ENCODE assay signal across 9 cellular contexts in genomic region chr19:10749435-10750384, GRCh38. TPM values are rescaled to one million over a fixed set of nuclear protein-coding genes. Genes with fewer than 3 reads are reported as not detected.
DNase-seq lines count a peak whose midpoint lies in the region; ATAC-seq, FAIRE-seq and TF ChIP-seq lines count a peak whose summit lies in the region.
"Had no signal": no experiment of that assay in that cellular context is flagged by ENCODE, and none has a peak within 500 bp of the region (broad histone marks: within the 10 kb centered on the region; RNA-seq: fewer than 3 reads in every experiment).

No MANE protein-coding gene starts in this region.

- WGBS in mesenchymal stem cell, result 97% methylated on average over 13 of the region's 13 CpGs
- 90 to 91% methylated on average over 11 to 13 of the region's 13 CpGs for WGBS in tibial nerve, 2 donors

- H3K4me3 ChIP-seq in astrocyte (ENCODE audit: insufficient read depth, low read depth, low read length) (no peak overlapping the region), mesenchymal stem cell (ENCODE audit: insufficient read depth in 1 of 2, low read depth in 1 of 2, low read length in 2 of 2) (no peak overlapping the region), tibial nerve (no peak overlapping the region)

- no peaks in the 10 kb centered on the region for H3K9me3 Mint-ChIP-seq in activated T-cell treated with anti-CD3 and anti-CD28 coated beads, Interleukin-2, amount 50 U/mL, for 72 hours
- no peaks in the 10 kb centered on the region for H3K9me3 Mint-ChIP-seq in activated T-cell treated with anti-CD3 and anti-CD28 coated beads, Interleukin-2, amount 50 U/mL, for 4 hours
- no peaks in the 10 kb centered on the region for H3K9me3 Mint-ChIP-seq in astrocyte (ENCODE audit: unreplicated experiment)

- H3K4me3 Mint-ChIP-seq in activated T-cell treated with anti-CD3 and anti-CD28 coated beads, Interleukin-2, amount 50 U/mL, for 72 hours, result no peak overlapping the region
- no peak overlapping the region for H3K4me3 Mint-ChIP-seq in activated T-cell treated with anti-CD3 and anti-CD28 coated beads, Interleukin-2, amount 50 U/mL, for 4 hours
- H3K4me3 Mint-ChIP-seq in astrocyte (ENCODE audit: unreplicated experiment), result no peak overlapping the region

- peaks cover 35% of the 10 kb centered on the region for H3K79me1 ChIP-seq in mesenchymal stem cell (replicated peaks; ENCODE audit: low read length, poor library complexity, severe bottlenecking)

- H3K4me1 ChIP-seq in astrocyte (ENCODE audit: insufficient read depth, low read length), result peaks cover 22% of the 10 kb centered on the region
- H3K4me1 ChIP-seq in mesenchymal stem cell (ENCODE audit: control insufficient read depth, insufficient read depth, low read depth, low read length), result peaks cover 41% of the 10 kb centered on the region
- peaks cover 0 to 62% (median 20%) of the 10 kb centered on the region in 4 donors for H3K4me1 ChIP-seq in tibial nerve

- no peak overlapping the region for H3K14ac ChIP-seq in mesenchymal stem cell (ENCODE audit: low read length in 2 of 2)

- H3K27ac ChIP-seq in astrocyte (ENCODE audit: low read depth, low read length) (no peak overlapping the region), mesenchymal stem cell (ENCODE audit: low read length, poor library complexity, severe bottlenecking) (no peak overlapping the region), tibial nerve (peak overlapping the region in 3 of 4 donors; percentile 32 to 77 (median 38))

- TF ChIP-seq EP300 in tibial nerve (IDR thresholded peaks at IDR 0.05), result no peak

- H3K4me2 ChIP-seq in astrocyte (ENCODE audit: low read length), result peak overlapping the region; percentile 38
- no peak overlapping the region for H3K4me2 ChIP-seq in mesenchymal stem cell (ENCODE audit: low read length, poor library complexity, severe bottlenecking)

- H2BK5ac ChIP-seq in mesenchymal stem cell (ENCODE audit: low read depth, low read length, poor library complexity, severe bottlenecking), result no peak overlapping the region

- H2AK5ac ChIP-seq in mesenchymal stem cell (ENCODE audit: low read length, severe bottlenecking), result no peak overlapping the region

- H2BK120ac ChIP-seq in mesenchymal stem cell (ENCODE audit: low read depth, low read length), result no peak overlapping the region

- no peaks in the 10 kb centered on the region for H3K36me3 Mint-ChIP-seq in activated T-cell treated with anti-CD3 and anti-CD28 coated beads, Interleukin-2, amount 50 U/mL, for 72 hours (ENCODE audit: insufficient read depth in 2 of 2)
- no peaks in the 10 kb centered on the region for H3K36me3 Mint-ChIP-seq in activated T-cell treated with anti-CD3 and anti-CD28 coated beads, Interleukin-2, amount 50 U/mL, for 4 hours (ENCODE audit: insufficient read depth)
- H3K36me3 Mint-ChIP-seq in astrocyte (ENCODE audit: low read depth, unreplicated experiment), result peaks cover 5% of the 10 kb centered on the region

- H3K23ac ChIP-seq in mesenchymal stem cell (ENCODE audit: low read length in 2 of 2), result peak overlapping the region in 1 of 2 experiments; percentile 15

- no peak overlapping the region for H2BK15ac ChIP-seq in mesenchymal stem cell (ENCODE audit: low read depth, poor library complexity, severe bottlenecking)

- no peak overlapping the region for H2BK12ac ChIP-seq in mesenchymal stem cell (ENCODE audit: low read length in 2 of 2)

- no peak overlapping the region for H2AFZ ChIP-seq in astrocyte (ENCODE audit: low read depth, low read length)
- H2AFZ ChIP-seq in mesenchymal stem cell (ENCODE audit: low read depth, low read length), result no peak overlapping the region

- H3K27ac Mint-ChIP-seq in activated T-cell treated with anti-CD3 and anti-CD28 coated beads, Interleukin-2, amount 50 U/mL, for 72 hours, result peak overlapping the region; percentile 28
- H3K27ac Mint-ChIP-seq in astrocyte (ENCODE audit: unreplicated experiment), result no peak overlapping the region

- H4K20me1 ChIP-seq in astrocyte (ENCODE audit: insufficient read depth, low read length), result peaks cover 93% of the 10 kb centered on the region

- no peak overlapping the region for H4K8ac ChIP-seq in mesenchymal stem cell (ENCODE audit: low read length)

- peak overlapping the region in 1 of 2 experiments; percentile 38 for H3K18ac ChIP-seq in mesenchymal stem cell (ENCODE audit: low read depth in 1 of 2, low read length in 2 of 2)

- FAIRE-seq in astrocyte (lab: Jason Lieb, UNC), result no peak

- TF ChIP-seq POLR2A in tibial nerve (IDR thresholded peaks at IDR 0.05), result no peak

- in situ Hi-C loops in KBM-7 (cut with MboI; ENCODE audit: low pct_unique_long_range_greater_than_20kb, low sequenced_read_pairs), result no loop called here

- H3K9ac ChIP-seq in astrocyte (ENCODE audit: low read length) (peak overlapping the region; percentile 28), mesenchymal stem cell (ENCODE audit: low read length) (peak overlapping the region; percentile 32)

- H3K27me3 Mint-ChIP-seq in activated T-cell treated with anti-CD3 and anti-CD28 coated beads, Interleukin-2, amount 50 U/mL, for 72 hours (ENCODE audit: low read depth), result no peaks in the 10 kb centered on the region
- H3K27me3 Mint-ChIP-seq in activated T-cell treated with anti-CD3 and anti-CD28 coated beads, Interleukin-2, amount 50 U/mL, for 4 hours (ENCODE audit: low read depth), result no peaks in the 10 kb centered on the region
- H3K27me3 Mint-ChIP-seq in astrocyte (ENCODE audit: low read depth, unreplicated experiment), result no peaks in the 10 kb centered on the region

- no peak overlapping the region for H4K91ac ChIP-seq in mesenchymal stem cell (ENCODE audit: low read length)

- peaks cover 96% of the 10 kb centered on the region for H3K79me2 ChIP-seq in astrocyte (ENCODE audit: insufficient read depth, low read length)

- H3K36me3 ChIP-seq in astrocyte (ENCODE audit: insufficient read depth, low read length), result no peaks in the 10 kb centered on the region
- H3K36me3 ChIP-seq in mesenchymal stem cell (ENCODE audit: control insufficient read depth in 1 of 2, insufficient read depth in 2 of 2, low read depth in 1 of 2, low read length in 2 of 2), result peaks cover 0 to 18% of the 10 kb centered on the region in 2 experiments
- H3K36me3 ChIP-seq in tibial nerve, result no peaks in the 10 kb centered on the region

- TF ChIP-seq CTCF in astrocyte (IDR thresholded peaks at IDR 0.05; ENCODE audit: insufficient read depth, low read depth, low read length) (no peak), tibial nerve (IDR thresholded peaks at IDR 0.05) (no peak)

- H3K27me3 ChIP-seq in astrocyte (ENCODE audit: insufficient read depth, low read length), result no peaks in the 10 kb centered on the region
- H3K27me3 ChIP-seq in mesenchymal stem cell (ENCODE audit: control insufficient read depth in 1 of 2, insufficient read depth in 1 of 2, low read length in 2 of 2), result no peaks in the 10 kb centered on the region
- no peaks in the 10 kb centered on the region for H3K27me3 ChIP-seq in tibial nerve

- no peak for DNase-seq in activated T-cell treated with anti-CD3 and anti-CD28 coated beads, Interleukin-2, amount 50 U/mL, for 72 hours
- DNase-seq in activated T-cell treated with anti-CD3 and anti-CD28 coated beads, Interleukin-2, amount 50 U/mL, for 4 hours, result no peak
- DNase-seq in astrocyte (ENCODE audit: low read depth) (no peak), mesenchymal stem cell (no peak), tibial nerve (ENCODE audit: low spot score in 2 of 2) (no peak), KBM-7 (no peak), C1 segment of cervical spinal cord (lab: John Stamatoyannopoulos, UW) (no peak)
- DNase-seq: NCI-H187 had no signal

- no peak for ATAC-seq in activated T-cell treated with anti-CD3 and anti-CD28 coated beads, Interleukin-2, amount 50 U/mL, for 72 hours (replicated peaks in 1 of 2)
- ATAC-seq in activated T-cell treated with anti-CD3 and anti-CD28 coated beads, Interleukin-2, amount 50 U/mL, for 4 hours, result no peak
- no peak for ATAC-seq in GM21529 (IDR thresholded peaks at IDR 0.05; ENCODE audit: unreplicated experiment)

- peaks cover 80% of the 10 kb centered on the region for H3K4me1 Mint-ChIP-seq in activated T-cell treated with anti-CD3 and anti-CD28 coated beads, Interleukin-2, amount 50 U/mL, for 72 hours (ENCODE audit: low read depth)
- peaks cover 76% of the 10 kb centered on the region for H3K4me1 Mint-ChIP-seq in activated T-cell treated with anti-CD3 and anti-CD28 coated beads, Interleukin-2, amount 50 U/mL, for 4 hours (ENCODE audit: low read depth)
- peaks cover 20% of the 10 kb centered on the region for H3K4me1 Mint-ChIP-seq in astrocyte (ENCODE audit: low read depth, unreplicated experiment)

- H3K9me3 ChIP-seq in astrocyte (ENCODE audit: insufficient read depth, low read depth, low read length) (no peaks in the 10 kb centered on the region), mesenchymal stem cell (ENCODE audit: control insufficient read depth, low read length) (no peaks in the 10 kb centered on the region), tibial nerve (no peaks in the 10 kb centered on the region)

- no peak overlapping the region for H3K4ac ChIP-seq in mesenchymal stem cell (ENCODE audit: low read depth in 1 of 2, low read length in 2 of 2)

RNA-seq across cellular contexts. Expression of gene DNM2, which starts 31.8 kb away (rescaled TPM):
- total RNA-seq in activated T-cell treated with anti-CD3 and anti-CD28 coated beads, Interleukin-2, amount 50 U/mL, for 72 hours, result 100 to 1,000 TPM; 241 to 266 TPM
- 100 to 1,000 TPM; 152 to 161 (median 158) TPM for total RNA-seq in activated T-cell treated with anti-CD3 and anti-CD28 coated beads, Interleukin-2, amount 50 U/mL, for 4 hours
- total RNA-seq in astrocyte (129 TPM in 2 replicates), tibial nerve (100 to 1,000 TPM in 3 of 4 donors, 10 to 100 TPM in 1; 99.4 to 220 (median 140) TPM)
- polyA plus RNA-seq in mesenchymal stem cell (2013, experiment 1 of 2), result 71.1 TPM
- 70.3 TPM for polyA plus RNA-seq in mesenchymal stem cell (2013, experiment 2 of 2)

RNA-seq across cellular contexts. Expression of gene QTRT1, which starts 48.5 kb away (rescaled TPM):
- 10 to 100 TPM; 48.9 to 49.5 TPM for total RNA-seq in activated T-cell treated with anti-CD3 and anti-CD28 coated beads, Interleukin-2, amount 50 U/mL, for 72 hours
- total RNA-seq in activated T-cell treated with anti-CD3 and anti-CD28 coated beads, Interleukin-2, amount 50 U/mL, for 4 hours, result 100 to 1,000 TPM; 117 to 122 (median 120) TPM
- total RNA-seq in astrocyte, result 27.3 and 27.5 TPM in 2 replicates
- polyA plus RNA-seq in mesenchymal stem cell (2013, experiment 1 of 2), result 15.1 TPM
- polyA plus RNA-seq in mesenchymal stem cell (2013, experiment 2 of 2), result 14.3 TPM
- 100 to 1,000 TPM in 1 of 4 donors, 10 to 100 TPM in 3; 43.7 to 134 (median 65.3) TPM for total RNA-seq in tibial nerve

Comparison
In these comparisons a context has a peak if more than half of its experiments do, and no peak if none do; other contexts are left out.
1. H3K27ac ChIP-seq: peak in tibial nerve (3 of 4); none in astrocyte (single experiment) and mesenchymal stem cell (single experiment).